ENCODE assay signal across 16 cellular contexts in the genomic region with DNA sequence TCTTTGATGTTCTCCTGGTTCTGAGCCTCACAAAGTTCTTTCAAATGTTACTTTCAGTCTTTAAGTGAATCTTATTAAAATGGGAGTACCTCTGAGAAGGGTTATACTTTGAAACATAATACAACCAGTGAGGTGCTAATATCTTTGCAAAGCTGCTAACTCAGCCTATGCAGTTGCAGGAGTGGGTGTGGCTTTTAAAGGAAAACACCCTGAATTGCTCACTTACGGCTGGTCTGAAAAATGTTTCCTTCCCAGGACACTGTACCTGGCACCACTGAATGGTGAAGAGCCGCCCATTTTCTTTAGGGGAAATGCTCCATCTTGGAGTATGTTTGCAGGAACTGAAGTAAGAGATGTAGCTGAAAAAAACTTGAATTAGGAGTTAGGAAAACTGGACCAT.
DNase-seq lines count a peak whose midpoint lies in the region; ATAC-seq and TF ChIP-seq lines count a peak whose summit lies in the region.
"Had no signal": no experiment of that assay in that cellular context is flagged by ENCODE, and none has a peak within 500 bp of the region (broad histone marks: within the 10 kb centered on the region; RNA-seq: fewer than 3 reads in every experiment).

No MANE protein-coding gene starts in this region.

- no peak overlapping the region for H3K4me3 ChIP-seq in mucosa of descending colon
- H3K4me3 ChIP-seq: BLaER1, HAP-1 had no signal

- H3K4me1 Mint-ChIP-seq in dendritic cell treated with granulocyte-macrophage colony-stimulating factor and Interleukin-4, amounts not matched to agents 40 ng/mL and 50 ng/mL, for 4 days (ENCODE audit: low read depth), result peaks cover 88% of the 10 kb centered on the region
- H3K4me1 Mint-ChIP-seq in WTC11, result peaks cover 36% of the 10 kb centered on the region
- H3K4me1 Mint-ChIP-seq in immature natural killer cell, result peaks cover 14 to 25% of the 10 kb centered on the region in 2 donors
- H3K4me1 Mint-ChIP-seq in endothelial cell (ENCODE audit: unreplicated experiment), result no peaks in the 10 kb centered on the region
- H3K4me1 Mint-ChIP-seq: CD4-positive, CD25-positive, alpha-beta regulatory T cell had no signal

- POLR2A ChIA-PET in WTC11 (lab: Charles Lee), result no interaction called here

- peak in 1 of 3 donors; percentile 40 for DNase-seq in mucosa of descending colon
- DNase-seq in WTC11 (ENCODE audit: low spot score), result no peak
- DNase-seq in immature natural killer cell, result no peak
- DNase-seq in endothelial cell (ENCODE audit: low spot score), result no peak
- DNase-seq: Caco-2; CD4-positive, CD25-positive, alpha-beta regulatory T cell; CD8-positive, alpha-beta T cell; DMS153; DND-41; GOT3 had no signal

- peak; percentile 74 for ATAC-seq in mucosa of descending colon
- no peak for ATAC-seq in WTC11
- ATAC-seq: CD8-positive, alpha-beta T cell had no signal

- peaks cover 16% of the 10 kb centered on the region for H3K4me1 ChIP-seq in mucosa of descending colon (ENCODE audit: low read depth)
- H3K4me1 ChIP-seq: HAP-1 had no signal

- H3K9me3 ChIP-seq in KOPT-K1 (ENCODE audit: insufficient read depth, low read length, poor library complexity, severe bottlenecking) (no peaks in the 10 kb centered on the region), mucosa of descending colon (no peaks in the 10 kb centered on the region)
- H3K9me3 ChIP-seq: Caco-2, HAP-1 had no signal

- H3K27ac ChIP-seq in KOPT-K1 (ENCODE audit: low read depth, low read length, poor library complexity, severe bottlenecking), result peak overlapping the region; percentile 27
- H3K27ac ChIP-seq: BLaER1, C4-2B had no signal

- no peak overlapping the region for H3K4me3 Mint-ChIP-seq in dendritic cell treated with granulocyte-macrophage colony-stimulating factor and Interleukin-4, amounts not matched to agents 40 ng/mL and 50 ng/mL, for 4 days
- H3K4me3 Mint-ChIP-seq in WTC11, result no peak overlapping the region
- no peak overlapping the region for H3K4me3 Mint-ChIP-seq in immature natural killer cell
- H3K4me3 Mint-ChIP-seq in endothelial cell (ENCODE audit: unreplicated experiment), result no peak overlapping the region
- H3K4me3 Mint-ChIP-seq: B cell; CD4-positive, CD25-positive, alpha-beta regulatory T cell; CD8-positive, alpha-beta T cell had no signal

- H3K27ac Mint-ChIP-seq in dendritic cell treated with granulocyte-macrophage colony-stimulating factor and Interleukin-4, amounts not matched to agents 40 ng/mL and 50 ng/mL, for 4 days, result peak overlapping the region; percentile 37
- no peak overlapping the region for H3K27ac Mint-ChIP-seq in WTC11
- H3K27ac Mint-ChIP-seq in immature natural killer cell, result no peak overlapping the region
- no peak overlapping the region for H3K27ac Mint-ChIP-seq in endothelial cell (ENCODE audit: unreplicated experiment)
- H3K27ac Mint-ChIP-seq: B cell; CD4-positive, CD25-positive, alpha-beta regulatory T cell; CD8-positive, alpha-beta T cell had no signal

- TF ChIP-seq CTCF in mucosa of descending colon (IDR thresholded peaks at IDR 0.05) (no peak), WTC11 (IDR thresholded peaks at IDR 0.05) (no peak), endothelial cell (IDR thresholded peaks at IDR 0.05; ENCODE audit: unreplicated experiment) (no peak)

- intact Hi-C loops in dendritic cell treated with granulocyte-macrophage colony-stimulating factor and Interleukin-4, amounts not matched to agents 40 ng/mL and 50 ng/mL, for 4 days (cut with micrococcal nuclease), result loop anchor here (5.0 kb wide), 1 partner anchor 38 kb away; no protein-coding TSS in a partner anchor
- intact Hi-C loops in mucosa of descending colon (cut with DNase I, micrococcal nuclease), result no loop called here

- CTCF ChIA-PET in WTC11 (lab: Charles Lee), result interaction anchor here (0.8 to 3.3 kb wide), 3 partner anchors 29 to 404 kb away, joined by 3 to 12 read pairs (median 3); no protein-coding TSS in a partner anchor

- H3K9me3 Mint-ChIP-seq in dendritic cell treated with granulocyte-macrophage colony-stimulating factor and Interleukin-4, amounts not matched to agents 40 ng/mL and 50 ng/mL, for 4 days, result no peaks in the 10 kb centered on the region
- H3K9me3 Mint-ChIP-seq in WTC11 (peaks cover 5% of the 10 kb centered on the region; the same call in 1 of the 2 replicates), immature natural killer cell (no peaks in the 10 kb centered on the region), endothelial cell (ENCODE audit: unreplicated experiment) (no peaks in the 10 kb centered on the region)
- H3K9me3 Mint-ChIP-seq: CD8-positive, alpha-beta T cell had no signal

- H3K36me3 Mint-ChIP-seq in dendritic cell treated with granulocyte-macrophage colony-stimulating factor and Interleukin-4, amounts not matched to agents 40 ng/mL and 50 ng/mL, for 4 days (ENCODE audit: low read depth), result peaks cover 67% of the 10 kb centered on the region
- H3K36me3 Mint-ChIP-seq in WTC11, result no peaks in the 10 kb centered on the region
- H3K36me3 Mint-ChIP-seq in immature natural killer cell, result peaks cover 5 to 10% (median 10%) of the 10 kb centered on the region in 3 donors
- no peaks in the 10 kb centered on the region for H3K36me3 Mint-ChIP-seq in endothelial cell (ENCODE audit: low read depth, unreplicated experiment)
- H3K36me3 Mint-ChIP-seq: CD4-positive, CD25-positive, alpha-beta regulatory T cell; CD8-positive, alpha-beta T cell had no signal

- no peaks in the 10 kb centered on the region for H3K36me3 ChIP-seq in KOPT-K1 (ENCODE audit: insufficient read depth, low read length)
- H3K36me3 ChIP-seq in mucosa of descending colon (ENCODE audit: low read depth), result no peaks in the 10 kb centered on the region
- H3K36me3 ChIP-seq: BLaER1, HAP-1 had no signal

- H3K27me3 Mint-ChIP-seq in dendritic cell treated with granulocyte-macrophage colony-stimulating factor and Interleukin-4, amounts not matched to agents 40 ng/mL and 50 ng/mL, for 4 days, result no peaks in the 10 kb centered on the region
- H3K27me3 Mint-ChIP-seq in WTC11 (ENCODE audit: low read depth), result no peaks in the 10 kb centered on the region; the same call in 1 of the 2 replicates
- H3K27me3 Mint-ChIP-seq in immature natural killer cell (ENCODE audit: low read depth in 3 of 3), result peaks cover 0 to 2% (median 0%) of the 10 kb centered on the region in 3 donors
- H3K27me3 Mint-ChIP-seq in endothelial cell (ENCODE audit: unreplicated experiment), result no peaks in the 10 kb centered on the region
- H3K27me3 Mint-ChIP-seq: CD4-positive, CD25-positive, alpha-beta regulatory T cell had no signal

TF ChIP-seq in WTC11, 78 proteins besides CTCF, POLR2A, EP300 and RAD21:
- TF ChIP-seq, protein P1, sequence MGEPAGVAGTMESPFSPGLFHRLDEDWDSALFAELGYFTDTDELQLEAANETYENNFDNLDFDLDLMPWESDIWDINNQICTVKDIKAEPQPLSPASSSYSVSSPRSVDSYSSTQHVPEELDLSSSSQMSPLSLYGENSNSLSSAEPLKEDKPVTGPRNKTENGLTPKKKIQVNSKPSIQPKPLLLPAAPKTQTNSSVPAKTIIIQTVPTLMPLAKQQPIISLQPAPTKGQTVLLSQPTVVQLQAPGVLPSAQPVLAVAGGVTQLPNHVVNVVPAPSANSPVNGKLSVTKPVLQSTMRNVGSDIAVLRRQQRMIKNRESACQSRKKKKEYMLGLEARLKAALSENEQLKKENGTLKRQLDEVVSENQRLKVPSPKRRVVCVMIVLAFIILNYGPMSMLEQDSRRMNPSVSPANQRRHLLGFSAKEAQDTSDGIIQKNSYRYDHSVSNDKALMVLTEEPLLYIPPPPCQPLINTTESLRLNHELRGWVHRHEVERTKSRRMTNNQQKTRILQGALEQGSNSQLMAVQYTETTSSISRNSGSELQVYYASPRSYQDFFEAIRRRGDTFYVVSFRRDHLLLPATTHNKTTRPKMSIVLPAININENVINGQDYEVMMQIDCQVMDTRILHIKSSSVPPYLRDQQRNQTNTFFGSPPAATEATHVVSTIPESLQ (CRISPR knock-in tag; IDR thresholded peaks at IDR 0.05), result no peak
- TF ChIP-seq TEAD4 (CRISPR knock-in tag; IDR thresholded peaks at IDR 0.05) (no peak), GRHL2 (CRISPR knock-in tag; IDR thresholded peaks at IDR 0.05; ENCODE audit: insufficient replicate concordance, severe bottlenecking) (no peak), CBFB (CRISPR knock-in tag; IDR thresholded peaks at IDR 0.05; ENCODE audit: low read depth) (no peak), NR1H2 (CRISPR knock-in tag; IDR thresholded peaks at IDR 0.05) (no peak), TCF7 (CRISPR knock-in tag; IDR thresholded peaks at IDR 0.05; ENCODE audit: low read depth) (no peak), SOX15 (CRISPR knock-in tag; IDR thresholded peaks at IDR 0.05) (no peak)
- TF ChIP-seq, protein P2, sequence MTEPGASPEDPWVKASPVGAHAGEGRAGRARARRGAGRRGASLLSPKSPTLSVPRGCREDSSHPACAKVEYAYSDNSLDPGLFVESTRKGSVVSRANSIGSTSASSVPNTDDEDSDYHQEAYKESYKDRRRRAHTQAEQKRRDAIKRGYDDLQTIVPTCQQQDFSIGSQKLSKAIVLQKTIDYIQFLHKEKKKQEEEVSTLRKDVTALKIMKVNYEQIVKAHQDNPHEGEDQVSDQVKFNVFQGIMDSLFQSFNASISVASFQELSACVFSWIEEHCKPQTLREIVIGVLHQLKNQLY (CRISPR knock-in tag; IDR thresholded peaks at IDR 0.05), result no peak
